Comparison of ENCODE assay signal across 19 cellular contexts in genomic region chr17:46171939-46172338, GRCh38. TPM values are rescaled to one million over a fixed set of nuclear protein-coding genes. Genes with fewer than 3 reads are reported as not detected.
DNase-seq lines count a peak whose midpoint lies in the region; ATAC-seq and TF ChIP-seq lines count a peak whose summit lies in the region.
"Had no signal": no experiment of that assay in that cellular context is flagged by ENCODE, and none has a peak within 500 bp of the region (broad histone marks: within the 10 kb centered on the region; RNA-seq: fewer than 3 reads in every experiment).

No MANE protein-coding gene starts in this region.

- H3K9me3 Mint-ChIP-seq in effector memory CD8-positive, alpha-beta T cell, result no peaks in the 10 kb centered on the region

- H3K27me3 ChIP-seq in heart right ventricle, result no peaks in the 10 kb centered on the region
- H3K27me3 ChIP-seq in psoas muscle (ENCODE audit: insufficient read depth in 3 of 3, low read length in 2 of 3), result no peaks in the 10 kb centered on the region
- H3K27me3 ChIP-seq in tibial nerve, result no peaks in the 10 kb centered on the region
- H3K27me3 ChIP-seq: breast epithelium, dorsolateral prefrontal cortex, suprapubic skin had no signal

- H3K4me3 ChIP-seq in heart right ventricle (no peak overlapping the region), psoas muscle (no peak overlapping the region), tibial nerve (no peak overlapping the region), lower leg skin (ENCODE audit: low read depth, poor library complexity, severe bottlenecking) (no peak overlapping the region)
- H3K4me3 ChIP-seq: breast epithelium, dorsolateral prefrontal cortex, lung, suprapubic skin had no signal

- no peaks in the 10 kb centered on the region for H3K27me3 Mint-ChIP-seq in T-helper 17 cell
- no peaks in the 10 kb centered on the region for H3K27me3 Mint-ChIP-seq in effector memory CD8-positive, alpha-beta T cell

- DNase-seq in heart right ventricle, result no peak
- no peak for DNase-seq in cardiac septum (ENCODE audit: low spot score)
- DNase-seq in T-helper 17 cell, result no peak
- peak in 1 of 3 experiments; percentile 15 for DNase-seq in effector memory CD8-positive, alpha-beta T cell
- DNase-seq in psoas muscle, result no peak
- no peak for DNase-seq in NCI-H526 (lab: John Stamatoyannopoulos, UW)
- DNase-seq in tibial nerve (ENCODE audit: low spot score in 2 of 2), result no peak
- DNase-seq in lower leg skin (ENCODE audit: low spot score in 2 of 2), result no peak
- DNase-seq: NCI-H187; NCI-H345; RPMI8226; small intestine; stimulated activated CD4-positive, alpha-beta T cell treated with anti-CD3 and anti-CD28 coated beads, Interleukin-4, amount 100 ng/mL, for 24 hours had no signal

- no peaks in the 10 kb centered on the region for H3K9me3 ChIP-seq in heart right ventricle
- no peaks in the 10 kb centered on the region for H3K9me3 ChIP-seq in T-helper 17 cell (ENCODE audit: control insufficient read depth, low read length, poor library complexity, severe bottlenecking)
- no peaks in the 10 kb centered on the region for H3K9me3 ChIP-seq in psoas muscle
- H3K9me3 ChIP-seq in tibial nerve, result no peaks in the 10 kb centered on the region
- H3K9me3 ChIP-seq: breast epithelium, suprapubic skin had no signal

- H3K4me1 Mint-ChIP-seq in T-helper 17 cell, result peaks cover 82% of the 10 kb centered on the region
- peaks cover 62 to 93% of the 10 kb centered on the region in 2 donors for H3K4me1 Mint-ChIP-seq in effector memory CD8-positive, alpha-beta T cell (ENCODE audit: low read depth in 2 of 2)

- ATAC-seq in heart right ventricle, result peak in 6 of 8 donors; percentile 25 to 52 (median 43)
- ATAC-seq in T-helper 17 cell, result peak; percentile 55
- ATAC-seq in effector memory CD8-positive, alpha-beta T cell (replicated peaks), result peak; percentile 87
- ATAC-seq in psoas muscle, result peak in 2 of 4 donors; percentile 11 to 34
- ATAC-seq: HCT116 had no signal

- TF ChIP-seq CTCF in heart right ventricle (IDR thresholded peaks at IDR 0.05), result no peak
- no peak for TF ChIP-seq CTCF in psoas muscle (IDR thresholded peaks at IDR 0.05)
- no peak for TF ChIP-seq CTCF in tibial nerve (IDR thresholded peaks at IDR 0.05)
- no peak for TF ChIP-seq CTCF in lower leg skin (IDR thresholded peaks at IDR 0.05)

- no peak for TF ChIP-seq POLR2A in tibial nerve (IDR thresholded peaks at IDR 0.05)
- TF ChIP-seq POLR2A in lower leg skin (IDR thresholded peaks at IDR 0.05), result no peak

- H3K27ac ChIP-seq in heart right ventricle (peak overlapping the region in 2 of 10 donors; percentile 6 to 15), psoas muscle (peak overlapping the region; percentile 9), tibial nerve (no peak overlapping the region)
- H3K27ac ChIP-seq: breast epithelium, suprapubic skin, VCaP had no signal

- intact Hi-C loops in heart right ventricle (cut with DNase I) (loop anchor here in 1 of 10 donors (5.0 kb wide), 1 partner anchor 50 kb away; no protein-coding TSS in a partner anchor), cardiac septum (cut with DNase I) (no loop called here), psoas muscle (cut with DNase I) (no loop called here), lower leg skin (cut with DNase I; ENCODE audit: low total_unique reads) (no loop called here)

- H3K4me1 ChIP-seq in heart right ventricle (peaks cover 22 to 97% (median 80%) of the 10 kb centered on the region in 9 donors), psoas muscle (peaks cover 93% of the 10 kb centered on the region), tibial nerve (peaks cover 0 to 96% (median 40%) of the 10 kb centered on the region in 4 donors)

- peaks cover 0 to 44% (median 14%) of the 10 kb centered on the region in 9 donors for H3K36me3 ChIP-seq in heart right ventricle
- peaks cover 3 to 35% of the 10 kb centered on the region in 2 donors for H3K36me3 ChIP-seq in psoas muscle (ENCODE audit: insufficient read depth in 1 of 2, low read depth in 1 of 2)
- peaks cover 0 to 20% (median 7%) of the 10 kb centered on the region in 3 donors for H3K36me3 ChIP-seq in tibial nerve
- H3K36me3 ChIP-seq: breast epithelium had no signal

- peaks cover 15% of the 10 kb centered on the region for H3K36me3 Mint-ChIP-seq in T-helper 17 cell (ENCODE audit: low read depth)
- H3K36me3 Mint-ChIP-seq in effector memory CD8-positive, alpha-beta T cell (ENCODE audit: insufficient read depth), result peaks cover 55% of the 10 kb centered on the region

- TF ChIP-seq EP300 in tibial nerve (IDR thresholded peaks at IDR 0.05), result no peak

- H3K4me3 Mint-ChIP-seq in T-helper 17 cell, result peak overlapping the region; percentile 65
- H3K4me3 Mint-ChIP-seq in effector memory CD8-positive, alpha-beta T cell, result peak overlapping the region; percentile 50 to 70

- H3K27ac Mint-ChIP-seq in T-helper 17 cell, result peak overlapping the region; percentile 92
- peak overlapping the region; percentile 72 to 80 for H3K27ac Mint-ChIP-seq in effector memory CD8-positive, alpha-beta T cell

- 73 to 74% methylated on average over 14 of the region's 14 CpGs for WGBS in heart right ventricle, 2 donors
- WGBS in psoas muscle, 3 donors, result 66 to 79% (median 73%) methylated on average over 14 of the region's 14 CpGs
- WGBS in tibial nerve, 2 donors, result 84 to 88% methylated on average over 14 of the region's 14 CpGs
- 85 to 91% methylated on average over 14 of the region's 14 CpGs for WGBS in lower leg skin, 2 donors

RNA-seq across cellular contexts. Expression of gene KANSL1, which starts 21.3 kb away (rescaled TPM):
- total RNA-seq in heart right ventricle (10 to 100 TPM; 32.5 to 52.5 (median 42.5) TPM), cardiac septum (33.6 TPM), T-helper 17 cell (100 to 1,000 TPM; 142 to 187 TPM), psoas muscle (10 to 100 TPM; 25.8 to 37.5 (median 34.1) TPM), tibial nerve (100 to 1,000 TPM in 2 of 4 donors, 10 to 100 TPM in 2; 91.3 to 120 (median 105) TPM), lower leg skin (100 to 1,000 TPM in 1 of 4 donors, 10 to 100 TPM in 3; 53.8 to 107 (median 60.6) TPM)
- polyA plus RNA-seq in heart right ventricle (10 to 100 TPM in 1 of 2 donors, 1 to 10 TPM in 1; 8.2 to 22.8 TPM), psoas muscle (10 to 100 TPM in 1 of 3 donors, 1 to 10 TPM in 2; 6.9 to 15.3 (median 9.8) TPM)
